8 cellular contexts compared by ENCODE assay signal in the genomic region with DNA sequence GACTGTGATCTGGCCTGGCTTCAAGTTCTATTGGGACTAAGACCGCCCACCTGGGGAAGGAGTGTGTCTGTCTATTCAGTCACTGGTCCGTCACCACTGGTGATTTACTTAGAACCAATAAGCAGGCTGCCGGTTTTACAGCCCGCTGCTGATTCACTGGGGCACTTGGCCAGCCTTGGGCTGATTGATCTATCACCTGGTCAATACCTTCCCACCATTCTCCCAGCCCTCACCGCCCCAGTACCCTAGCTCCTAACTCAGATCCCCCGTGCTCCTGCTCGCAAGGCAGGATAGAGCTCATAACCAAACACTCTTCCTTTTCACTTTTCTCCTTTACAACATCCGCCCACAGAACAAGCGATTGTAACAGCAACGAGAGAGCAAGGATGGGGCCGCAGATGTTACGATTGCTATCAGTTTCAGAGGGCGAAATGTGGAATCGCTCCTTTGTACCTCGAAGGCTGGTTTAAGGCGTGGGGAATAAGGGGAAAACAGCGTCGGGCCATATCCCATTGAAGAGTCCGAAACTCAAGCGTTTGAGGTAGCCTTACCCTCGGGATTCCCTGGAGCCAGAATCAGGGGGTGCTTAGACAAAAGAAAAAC. TPM values are rescaled to one million over a fixed set of nuclear protein-coding genes. Genes with fewer than 3 reads are reported as not detected.
DNase-seq lines count a peak whose midpoint lies in the region; ATAC-seq and TF ChIP-seq lines count a peak whose summit lies in the region.

No MANE protein-coding gene starts in this region.

- TF ChIP-seq CTCF in CD4-positive, alpha-beta T cell (IDR thresholded peaks at IDR 0.05) = no peak

- H3K36me3 ChIP-seq in mesodermal cell (ENCODE audit: control insufficient read depth, insufficient read depth, low read length) = peaks cover 37% of the 10 kb centered on the region

- peak overlapping the region; percentile 88 for H3K4me3 Mint-ChIP-seq in CD4-positive, alpha-beta T cell
- peak overlapping the region; percentile 88 for H3K4me3 Mint-ChIP-seq in activated CD8-positive, alpha-beta T cell treated with anti-CD3 and anti-CD28 coated beads, Interleukin-2, amount 10 ng/mL, durations not matched to agents 7 days and 5 days
- peak overlapping the region; percentile 90 to 91 for H3K4me3 Mint-ChIP-seq in effector memory CD8-positive, alpha-beta T cell

- peak; percentile 16 to 57 (median 30) for DNase-seq in CD4-positive, alpha-beta T cell
- peak; percentile 66 for DNase-seq in NCI-H774 (lab: John Stamatoyannopoulos, UW)
- peak; percentile 88 for DNase-seq in activated CD8-positive, alpha-beta T cell treated with anti-CD3 and anti-CD28 coated beads, Interleukin-2, amount 10 ng/mL, durations not matched to agents 7 days and 5 days
- DNase-seq in effector memory CD8-positive, alpha-beta T cell = peak; percentile 43 to 53 (median 48)
- peak; percentile 24 to 45 for DNase-seq in stimulated activated CD8-positive, alpha-beta memory T cell treated with anti-CD3 and anti-CD28 coated beads, Interleukin-2, amount 100 ng/mL, for 1 hour (ENCODE audit: low read depth in 2 of 2)

- CTCF ChIA-PET in CD4-positive, alpha-beta T cell (lab: Charles Lee) = interaction anchor here (0.6 to 5.3 kb wide), 7 partner anchors 10 to 1096 kb away, joined by 4 to 20 read pairs (median 6); a partner anchor contains a TSS
- CTCF ChIA-PET in activated CD8-positive, alpha-beta T cell treated with anti-CD3 and anti-CD28 coated beads, Interleukin-2, amount 10 ng/mL, durations not matched to agents 7 days and 5 days (lab: Charles Lee) = interaction anchor here (0.7 to 2.2 kb wide), 12 partner anchors 10 to 335 kb away, joined by 3 to 17 read pairs (median 4); a partner anchor contains a TSS

- peak overlapping the region; percentile 100 for H3K4me3 ChIP-seq in mesodermal cell (ENCODE audit: extremely low read depth, insufficient read depth, low read length, poor library complexity, severe bottlenecking)

- ATAC-seq in CD4-positive, alpha-beta T cell (ENCODE audit: poor library complexity) = peak; percentile 60
- peak; percentile 79 for ATAC-seq in GM19397 (IDR thresholded peaks at IDR 0.05; ENCODE audit: unreplicated experiment)
- peak; percentile 85 for ATAC-seq in HG03565 (IDR thresholded peaks at IDR 0.05; ENCODE audit: unreplicated experiment)
- peak; percentile 95 for ATAC-seq in activated CD8-positive, alpha-beta T cell treated with anti-CD3 and anti-CD28 coated beads, Interleukin-2, amount 10 ng/mL, durations not matched to agents 7 days and 5 days
- peak; percentile 77 for ATAC-seq in effector memory CD8-positive, alpha-beta T cell (replicated peaks)

- POLR2A ChIA-PET in CD4-positive, alpha-beta T cell (lab: Charles Lee) = interaction anchor here (1.0 to 5.1 kb wide), 10 partner anchors 9 to 335 kb away, joined by 3 to 42 read pairs (median 6); a partner anchor contains a TSS
- POLR2A ChIA-PET in activated CD8-positive, alpha-beta T cell treated with anti-CD3 and anti-CD28 coated beads, Interleukin-2, amount 10 ng/mL, durations not matched to agents 7 days and 5 days (lab: Charles Lee) = interaction anchor here (1.0 to 1.9 kb wide), 7 partner anchors 10 to 95 kb away, joined by 3 to 12 read pairs (median 4); a partner anchor contains a TSS

- no peaks in the 10 kb centered on the region for H3K9me3 Mint-ChIP-seq in CD4-positive, alpha-beta T cell
- no peaks in the 10 kb centered on the region for H3K9me3 Mint-ChIP-seq in activated CD8-positive, alpha-beta T cell treated with anti-CD3 and anti-CD28 coated beads, Interleukin-2, amount 10 ng/mL, durations not matched to agents 7 days and 5 days (ENCODE audit: insufficient read depth)
- H3K9me3 Mint-ChIP-seq in effector memory CD8-positive, alpha-beta T cell = no peaks in the 10 kb centered on the region

- peaks cover 27% of the 10 kb centered on the region for H3K36me3 Mint-ChIP-seq in CD4-positive, alpha-beta T cell (ENCODE audit: low read depth)
- peaks cover 24% of the 10 kb centered on the region for H3K36me3 Mint-ChIP-seq in activated CD8-positive, alpha-beta T cell treated with anti-CD3 and anti-CD28 coated beads, Interleukin-2, amount 10 ng/mL, durations not matched to agents 7 days and 5 days (ENCODE audit: low read depth)
- peaks cover 19% of the 10 kb centered on the region for H3K36me3 Mint-ChIP-seq in effector memory CD8-positive, alpha-beta T cell (ENCODE audit: insufficient read depth)

- H3K27ac ChIP-seq in CD4-positive, alpha-beta T cell (ENCODE audit: low read depth, low read length) = peak overlapping the region; percentile 44
- H3K27ac ChIP-seq in mesodermal cell (ENCODE audit: low read depth, low read length, severe bottlenecking) = peak overlapping the region; percentile 83

- H3K27ac Mint-ChIP-seq in CD4-positive, alpha-beta T cell = peak overlapping the region; percentile 74
- H3K27ac Mint-ChIP-seq in activated CD8-positive, alpha-beta T cell treated with anti-CD3 and anti-CD28 coated beads, Interleukin-2, amount 10 ng/mL, durations not matched to agents 7 days and 5 days = peak overlapping the region; percentile 95
- peak overlapping the region; percentile 87 to 91 for H3K27ac Mint-ChIP-seq in effector memory CD8-positive, alpha-beta T cell

- H3K4me1 Mint-ChIP-seq in CD4-positive, alpha-beta T cell (ENCODE audit: low read depth) = peaks cover 27% of the 10 kb centered on the region
- peaks cover 29% of the 10 kb centered on the region for H3K4me1 Mint-ChIP-seq in activated CD8-positive, alpha-beta T cell treated with anti-CD3 and anti-CD28 coated beads, Interleukin-2, amount 10 ng/mL, durations not matched to agents 7 days and 5 days (ENCODE audit: low read depth)
- H3K4me1 Mint-ChIP-seq in effector memory CD8-positive, alpha-beta T cell (ENCODE audit: low read depth in 2 of 2) = peaks cover 8 to 27% of the 10 kb centered on the region in 2 donors

- H3K9me3 ChIP-seq in CD4-positive, alpha-beta T cell (ENCODE audit: control insufficient read depth, low read length) = no peaks in the 10 kb centered on the region
- H3K9me3 ChIP-seq in mesodermal cell (ENCODE audit: control insufficient read depth, low read length) = no peaks in the 10 kb centered on the region

- H3K27me3 ChIP-seq in CD4-positive, alpha-beta T cell (ENCODE audit: control insufficient read depth, insufficient read depth, low read length) = no peaks in the 10 kb centered on the region

- no peaks in the 10 kb centered on the region for H3K27me3 Mint-ChIP-seq in CD4-positive, alpha-beta T cell
- no peaks in the 10 kb centered on the region for H3K27me3 Mint-ChIP-seq in activated CD8-positive, alpha-beta T cell treated with anti-CD3 and anti-CD28 coated beads, Interleukin-2, amount 10 ng/mL, durations not matched to agents 7 days and 5 days (ENCODE audit: low read depth)
- H3K27me3 Mint-ChIP-seq in effector memory CD8-positive, alpha-beta T cell = no peaks in the 10 kb centered on the region

- H3K4me1 ChIP-seq in mesodermal cell (ENCODE audit: control insufficient read depth, insufficient read depth, low read length, poor library complexity, severe bottlenecking) = no peaks in the 10 kb centered on the region

- WGBS in mesodermal cell (ENCODE audit: insufficient coverage in 2 of 2), 2 experiments = 1 to 2% methylated on average over 15 to 18 of the region's 21 CpGs

- intact Hi-C loops in CD4-positive, alpha-beta T cell (cut with DNase I, micrococcal nuclease) = loop anchor here (1.0 to 10.0 kb wide), 8 partner anchors 20 to 1190 kb away; a partner anchor contains a TSS

RNA-seq across cellular contexts. Expression of a gene that starts 0.7 kb away (rescaled TPM):
- 10 to 100 TPM; 13.6 to 14.2 TPM for total RNA-seq in CD4-positive, alpha-beta T cell
- total RNA-seq in activated CD8-positive, alpha-beta T cell treated with anti-CD3 and anti-CD28 coated beads, Interleukin-2, amount 10 ng/mL, durations not matched to agents 7 days and 5 days = 10 to 100 TPM; 48.8 to 57.1 TPM
- 102 TPM for polyA plus RNA-seq in mesodermal cell (2013, experiment 1 of 2)
- polyA plus RNA-seq in mesodermal cell (2013, experiment 2 of 2) = 101 TPM

RNA-seq across cellular contexts. Expression of a gene that starts 6.8 kb away (rescaled TPM):
- not detected for total RNA-seq in CD4-positive, alpha-beta T cell
- total RNA-seq in activated CD8-positive, alpha-beta T cell treated with anti-CD3 and anti-CD28 coated beads, Interleukin-2, amount 10 ng/mL, durations not matched to agents 7 days and 5 days = not detected
- not detected for polyA plus RNA-seq in mesodermal cell (2013, experiment 1 of 2)
- not detected for polyA plus RNA-seq in mesodermal cell (2013, experiment 2 of 2)

RNA-seq across cellular contexts. Expression of a gene that starts 20.5 kb away (rescaled TPM):
- 10 to 100 TPM; 24.4 to 27.0 TPM for total RNA-seq in CD4-positive, alpha-beta T cell
- total RNA-seq in activated CD8-positive, alpha-beta T cell treated with anti-CD3 and anti-CD28 coated beads, Interleukin-2, amount 10 ng/mL, durations not matched to agents 7 days and 5 days = 10 to 100 TPM; 69.6 to 70.6 TPM
- polyA plus RNA-seq in mesodermal cell (2013, experiment 1 of 2) = 75.3 TPM
- polyA plus RNA-seq in mesodermal cell (2013, experiment 2 of 2) = 83.4 TPM

Comparison
In these comparisons a context has a peak if more than half of its experiments do, and no peak if none do; other contexts are left out.
1. Peak in every context shown above with its lines: DNase-seq, ATAC-seq, H3K4me3 ChIP-seq and H3K27ac ChIP-seq.
2. DNase-seq: peak in every context shown above with its lines; median percentile 88 in activated CD8-positive, alpha-beta T cell treated with anti-CD3 and anti-CD28 coated beads, Interleukin-2, amount 10 ng/mL, durations not matched to agents 7 days and 5 days; 66 in NCI-H774; 48 in effector memory CD8-positive, alpha-beta T cell; 34 in stimulated activated CD8-positive, alpha-beta memory T cell treated with anti-CD3 and anti-CD28 coated beads, Interleukin-2, amount 100 ng/mL, for 1 hour; 30 in CD4-positive, alpha-beta T cell.